Comparison of ENCODE assay signal across 9 cellular contexts in the genomic region with DNA sequence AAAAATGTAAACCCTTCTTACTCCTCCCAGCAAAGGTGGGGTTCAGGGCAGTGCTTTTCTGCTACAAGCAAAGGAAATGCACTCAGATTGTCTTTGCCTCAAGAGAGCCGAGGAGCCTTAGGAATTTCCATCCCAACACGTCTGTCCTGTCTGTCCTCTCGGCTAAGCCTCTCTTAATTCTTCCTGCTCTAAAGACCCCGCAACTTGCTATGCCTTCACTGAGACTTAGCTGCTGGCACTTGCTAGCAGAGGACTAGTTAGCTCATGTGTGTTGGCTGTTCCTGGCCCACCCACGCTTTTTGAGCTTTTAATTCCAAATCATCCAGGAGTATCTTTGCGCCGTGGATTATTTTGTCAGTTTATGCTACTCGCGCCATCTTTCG. TPM values are rescaled to one million over a fixed set of nuclear protein-coding genes. Genes with fewer than 3 reads are reported as not detected.
DNase-seq lines count a peak whose midpoint lies in the region; FAIRE-seq and TF ChIP-seq lines count a peak whose summit lies in the region.
"Had no signal": no experiment of that assay in that cellular context is flagged by ENCODE, and none has a peak within 500 bp of the region (broad histone marks: within the 10 kb centered on the region; RNA-seq: fewer than 3 reads in every experiment).

No MANE protein-coding gene starts in this region.

- H3K4me1 ChIP-seq in PC-9 (replicated peaks; ENCODE audit: insufficient read depth) (peaks cover 11% of the 10 kb centered on the region; the same call in 1 of the 2 replicates), endothelial cell of umbilical vein (ENCODE audit: control insufficient read depth, extremely low read depth, insufficient read depth, low read length) (peaks cover 23% of the 10 kb centered on the region), rectal smooth muscle tissue (ENCODE audit: control insufficient read depth, insufficient read depth, low read length) (peaks cover 9% of the 10 kb centered on the region)

- POLR2A ChIA-PET in PC-9 (lab: Charles Lee; ENCODE audit: unreplicated experiment) = interaction anchor here (0.6 kb wide), 1 partner anchor 220 kb away, joined by 3 read pairs; no protein-coding TSS in a partner anchor
- POLR2A ChIA-PET in endothelial cell of umbilical vein (lab: Charles Lee) = interaction anchor here (0.6 to 1.1 kb wide), 2 partner anchors 35 to 224 kb away, joined by 4 to 9 read pairs; partner anchors contain the start of gene OGA

- H3K9ac ChIP-seq in endothelial cell of umbilical vein (replicated peaks; ENCODE audit: extremely low read depth, insufficient read depth, low read length) (peak overlapping the region; percentile 65), rectal smooth muscle tissue (ENCODE audit: low read length) (no peak overlapping the region)

- no peaks in the 10 kb centered on the region for H3K9me1 ChIP-seq in endothelial cell of umbilical vein (replicated peaks; ENCODE audit: control insufficient read depth, extremely low read depth, insufficient read depth, low read length)

- H3K4me3 ChIP-seq in GM12865 (ENCODE audit: low read depth, low read length) (peak overlapping the region; percentile 85), PC-9 (peak overlapping the region; percentile 88), endothelial cell of umbilical vein (replicated peaks in 1 of 3; ENCODE audit: insufficient read depth in 1 of 3, low read depth in 1 of 3, low read length in 3 of 3) (peak overlapping the region; percentile 68 to 73 (median 71)), rectal smooth muscle tissue (ENCODE audit: low read length) (peak overlapping the region; percentile 75)

- CTCF ChIA-PET in PC-9 (lab: Charles Lee) = interaction anchor here (0.6 to 1.0 kb wide), 2 partner anchors 18 to 226 kb away, joined by 4 to 5 read pairs; no protein-coding TSS in a partner anchor
- CTCF ChIA-PET in endothelial cell of umbilical vein (lab: Charles Lee) = interaction anchor here (1.1 to 5.8 kb wide), 6 partner anchors 12 to 570 kb away, joined by 3 to 193 read pairs (median 5); no protein-coding TSS in a partner anchor

- H3K27me3 ChIP-seq in PC-9 (ENCODE audit: insufficient read depth, low read depth) (no peaks in the 10 kb centered on the region), endothelial cell of umbilical vein (ENCODE audit: control insufficient read depth in 2 of 2, insufficient read depth in 2 of 2, low read length in 2 of 2) (peaks cover 0 to 5% of the 10 kb centered on the region in 2 experiments), rectal smooth muscle tissue (ENCODE audit: control insufficient read depth, insufficient read depth, low read length) (peaks cover 3% of the 10 kb centered on the region)

- peaks cover 25% of the 10 kb centered on the region for H3F3A ChIP-seq in PC-9 (ENCODE audit: insufficient read depth, low read depth)

- H2AFZ ChIP-seq in PC-9 = peak overlapping the region; percentile 98
- no peak overlapping the region for H2AFZ ChIP-seq in endothelial cell of umbilical vein (ENCODE audit: low read depth, low read length)

- no peak overlapping the region for H3K27ac ChIP-seq in PC-9
- peak overlapping the region; percentile 27 for H3K27ac ChIP-seq in endothelial cell of umbilical vein (ENCODE audit: insufficient read depth, low read depth, low read length)
- H3K27ac ChIP-seq in rectal smooth muscle tissue (ENCODE audit: low read depth, low read length) = no peak overlapping the region

- no peak for TF ChIP-seq POLR2A in endothelial cell of umbilical vein (IDR thresholded peaks at IDR 0.05; ENCODE audit: low read depth, low read length)

- no peak for FAIRE-seq in endothelial cell of umbilical vein (lab: Jason Lieb, UNC)

- dilution Hi-C loops in endothelial cell of umbilical vein (cut with MboI; ENCODE audit: extremely low pct_ligation_motif_present, low sequenced_read_pairs) = no loop called here

- BruUV-seq in PC-9 (replicated peaks; lab: Mats Ljungman, UMichigan) (no TSS peak), endothelial cell of umbilical vein (replicated peaks; lab: Mats Ljungman, UMichigan) (TSS peak; percentile 27)

- peaks cover 3% of the 10 kb centered on the region; the same call in 1 of the 2 replicates for H4K20me1 ChIP-seq in PC-9 (ENCODE audit: insufficient read depth)
- H4K20me1 ChIP-seq in endothelial cell of umbilical vein (replicated peaks; ENCODE audit: control insufficient read depth, extremely low read depth, insufficient read depth, low read length) = no peaks in the 10 kb centered on the region

- TF ChIP-seq CTCF in GM12865 (IDR thresholded peaks at IDR 0.05; ENCODE audit: insufficient read depth, low read depth, low read length, missing control alignments) (no peak), PC-9 (conservative IDR thresholded peaks at IDR 0.05) (no peak), endothelial cell of umbilical vein (IDR thresholded peaks at IDR 0.05; ENCODE audit: extremely low read depth in 1 of 2, insufficient read depth in 1 of 2, low read depth in 1 of 2, low read length in 2 of 2) (no peak), GM10266 (IDR thresholded peaks at IDR 0.05; ENCODE audit: control insufficient read depth, insufficient read depth, low read depth, missing control alignments) (no peak)

- H3K9me3 ChIP-seq in PC-9 (ENCODE audit: insufficient read depth, low read depth) (no peaks in the 10 kb centered on the region), endothelial cell of umbilical vein (replicated peaks; ENCODE audit: control insufficient read depth, insufficient read depth, low read length) (no peaks in the 10 kb centered on the region)

- H3K9me2 ChIP-seq in PC-9 (ENCODE audit: insufficient read depth) = no peaks in the 10 kb centered on the region

- peak overlapping the region; percentile 79 for H3K4me2 ChIP-seq in PC-9
- peak overlapping the region; percentile 64 for H3K4me2 ChIP-seq in endothelial cell of umbilical vein (ENCODE audit: insufficient read depth, low read length)

- DNase-seq in GM12865 (ENCODE audit: low read depth) (no peak), PC-9 (no peak), endothelial cell of umbilical vein (ENCODE audit: low read depth, low spot score) (no peak), GM10266 (ENCODE audit: extremely low spot score) (no peak), NCI-H2081 treated with DMSO at 0.1 percent for 48 hours (lab: John Stamatoyannopoulos, UW) (no peak), islet precursor cell (no peak), MV-4-11 (lab: John Stamatoyannopoulos, UW) (no peak)

- no peaks in the 10 kb centered on the region for H3K36me3 ChIP-seq in PC-9 (ENCODE audit: low read depth)
- H3K36me3 ChIP-seq in endothelial cell of umbilical vein (ENCODE audit: control insufficient read depth in 2 of 2, extremely low read depth in 1 of 2, insufficient read depth in 2 of 2, low read length in 2 of 2) = peaks cover 12 to 16% of the 10 kb centered on the region in 2 experiments
- peaks cover 11% of the 10 kb centered on the region for H3K36me3 ChIP-seq in rectal smooth muscle tissue (ENCODE audit: control insufficient read depth, insufficient read depth, low read length)

- peaks cover 10% of the 10 kb centered on the region; the same call in 1 of the 2 replicates for H3K79me2 ChIP-seq in PC-9 (ENCODE audit: low read depth)
- H3K79me2 ChIP-seq in endothelial cell of umbilical vein (ENCODE audit: control insufficient read depth, insufficient read depth, low read length) = peaks cover 7% of the 10 kb centered on the region

- intact Hi-C loops in PC-9 (cut with micrococcal nuclease; ENCODE audit: unreplicated experiment) = loop anchor here (10.0 kb wide), 1 partner anchor 329 kb away; no protein-coding TSS in a partner anchor
- intact Hi-C loops in endothelial cell of umbilical vein (cut with micrococcal nuclease) = loop anchor here (5.0 kb wide), 2 partner anchors 34 to 86 kb away; partner anchors contain the start of genes FBXW4 and OGA

TF ChIP-seq in endothelial cell of umbilical vein, 7 proteins besides CTCF, POLR2A, EP300 and RAD21 (continues in another document):
- TF ChIP-seq POLR2AphosphoS5 (IDR thresholded peaks at IDR 0.05; ENCODE audit: insufficient read depth, low read depth, low read length) = no peak

RNA-seq across cellular contexts. Expression of gene NPM3, which starts 0.5 kb away (rescaled TPM):
- total RNA-seq in PC-9 (2021) (36.1 and 43.6 TPM in 2 replicates), endothelial cell of umbilical vein (55.4 and 60.7 TPM in 2 replicates)
- 48.1 and 71.3 TPM in 2 replicates for polyA plus RNA-seq in endothelial cell of umbilical vein
- 77.9 and 93.3 TPM in 2 replicates for polyA plus RNA-seq in endothelial cell of umbilical vein (2011; cell fraction: cytosol; rRNA removed)
- polyA plus RNA-seq in endothelial cell of umbilical vein (2011; cell fraction: nucleus; rRNA removed) = 32.4 and 35.6 TPM in 2 replicates
- 72.5 and 87.9 TPM in 2 replicates for polyA plus RNA-seq in endothelial cell of umbilical vein (2012)
- polyA minus RNA-seq in endothelial cell of umbilical vein = 26.1 and 37.3 TPM in 2 replicates
- polyA minus RNA-seq in endothelial cell of umbilical vein (2011; cell fraction: cytosol; rRNA and poly(A)+ RNA removed) = 35.7 TPM
- 6.0 and 7.1 TPM in 2 replicates for polyA minus RNA-seq in endothelial cell of umbilical vein (2011; cell fraction: nucleus; rRNA and poly(A)+ RNA removed)

RNA-seq across cellular contexts. Expression of gene FGF8, which starts 7.8 kb away (rescaled TPM):
- total RNA-seq in PC-9 (2021) = not detected in 2 replicates
- 0.39 and 0.44 TPM in 2 replicates for total RNA-seq in endothelial cell of umbilical vein
- polyA plus RNA-seq in endothelial cell of umbilical vein = not detected in 2 replicates
- not detected in 2 replicates for polyA plus RNA-seq in endothelial cell of umbilical vein (2011; cell fraction: cytosol; rRNA removed)
- polyA plus RNA-seq in endothelial cell of umbilical vein (2011; cell fraction: nucleus; rRNA removed) = 0.31 and 0.62 TPM in 2 replicates
- polyA plus RNA-seq in endothelial cell of umbilical vein (2012) = not detected in 2 replicates
- not detected in 2 replicates for polyA minus RNA-seq in endothelial cell of umbilical vein
- not detected for polyA minus RNA-seq in endothelial cell of umbilical vein (2011; cell fraction: cytosol; rRNA and poly(A)+ RNA removed)
- not detected in 2 replicates for polyA minus RNA-seq in endothelial cell of umbilical vein (2011; cell fraction: nucleus; rRNA and poly(A)+ RNA removed)
- total RNA-seq: T-helper 1 cell treated with Interleukin-12 subunit alpha and Interleukin-12 subunit beta and Interleukin-4 antibody, amounts not matched to agents 30 ng/mL and 1 ng/mL, for 36 hours had no signal

RNA-seq across cellular contexts. Expression of gene OGA, which starts 34.5 kb away (rescaled TPM):
- 79.8 and 82.0 TPM in 2 replicates for total RNA-seq in PC-9 (2021)
- total RNA-seq in endothelial cell of umbilical vein = 113 and 118 TPM in 2 replicates
- 21.6 and 30.8 TPM in 2 replicates for polyA plus RNA-seq in endothelial cell of umbilical vein
- 22.9 and 25.5 TPM in 2 replicates for polyA plus RNA-seq in endothelial cell of umbilical vein (2011; cell fraction: cytosol; rRNA removed)
- 212 and 252 TPM in 2 replicates for polyA plus RNA-seq in endothelial cell of umbilical vein (2011; cell fraction: nucleus; rRNA removed)
- polyA plus RNA-seq in endothelial cell of umbilical vein (2012) = 82.7 and 99.0 TPM in 2 replicates
- polyA minus RNA-seq in endothelial cell of umbilical vein = 84.4 and 102 TPM in 2 replicates
- 23.2 TPM for polyA minus RNA-seq in endothelial cell of umbilical vein (2011; cell fraction: cytosol; rRNA and poly(A)+ RNA removed)
- 122 and 181 TPM in 2 replicates for polyA minus RNA-seq in endothelial cell of umbilical vein (2011; cell fraction: nucleus; rRNA and poly(A)+ RNA removed)

RNA-seq across cellular contexts. Expression of gene KCNIP2, which starts 59.9 kb away (rescaled TPM):
- total RNA-seq in PC-9 (2021) (4.0 and 5.1 TPM in 2 replicates), endothelial cell of umbilical vein (2.2 and 3.0 TPM in 2 replicates)
- 0.36 and 0.65 TPM in 2 replicates for polyA plus RNA-seq in endothelial cell of umbilical vein
- 0.05 and 0.11 TPM in 2 replicates for polyA plus RNA-seq in endothelial cell of umbilical vein (2011; cell fraction: cytosol; rRNA removed)
- 3.6 and 3.8 TPM in 2 replicates for polyA plus RNA-seq in endothelial cell of umbilical vein (2011; cell fraction: nucleus; rRNA removed)
- 0.46 and 0.50 TPM in 2 replicates for polyA plus RNA-seq in endothelial cell of umbilical vein (2012)
- polyA minus RNA-seq in endothelial cell of umbilical vein = 1.4 and 4.7 TPM in 2 replicates
- polyA minus RNA-seq in endothelial cell of umbilical vein (2011; cell fraction: cytosol; rRNA and poly(A)+ RNA removed) = not detected
- 2.5 and 3.0 TPM in 2 replicates for polyA minus RNA-seq in endothelial cell of umbilical vein (2011; cell fraction: nucleus; rRNA and poly(A)+ RNA removed)
